ENCODE assay signal across 1 cellular context in genomic region chrX:17876135-17876534, GRCh38.
TF ChIP-seq lines count a peak whose summit lies in the region.

No MANE protein-coding gene starts in this region.

TF ChIP-seq in H1, 55 proteins besides CTCF, POLR2A, EP300 and RAD21:
- no peak for TF ChIP-seq CEBPB (IDR thresholded peaks at IDR 0.05; ENCODE audit: low read depth, low read length)
- no peak for TF ChIP-seq RFX5 (IDR thresholded peaks at IDR 0.05; ENCODE audit: borderline replicate concordance, low read depth, low read length)
- no peak for TF ChIP-seq FOSL1 (IDR thresholded peaks at IDR 0.05; ENCODE audit: insufficient read depth, low read depth, low read length)
- TF ChIP-seq CHD2 (IDR thresholded peaks at IDR 0.05; ENCODE audit: low read length), result no peak
- no peak for TF ChIP-seq BCL11A (IDR thresholded peaks at IDR 0.05; ENCODE audit: low read depth in 2 of 2, low read length in 2 of 2)
- TF ChIP-seq CBX8 (IDR thresholded peaks at IDR 0.05; ENCODE audit: borderline replicate concordance, low read depth, low read length), result no peak
- TF ChIP-seq ATF2 (IDR thresholded peaks at IDR 0.05; ENCODE audit: low read length), result no peak
- no peak for TF ChIP-seq GABPA (IDR thresholded peaks at IDR 0.05; ENCODE audit: borderline replicate concordance, insufficient read depth, low read length)
- TF ChIP-seq TEAD4 (IDR thresholded peaks at IDR 0.05; ENCODE audit: low read depth, low read length), result no peak
- TF ChIP-seq HDAC6 (IDR thresholded peaks at IDR 0.05; ENCODE audit: low read depth, low read length), result no peak
- no peak for TF ChIP-seq SP2 (IDR thresholded peaks at IDR 0.05; ENCODE audit: low read length)
